Comparison of ENCODE assay signal across 27 cellular contexts in genomic region chr5:168027002-168027401, GRCh38.
"Had no signal": no experiment of that assay in that cellular context is flagged by ENCODE, and none has a peak within 500 bp of the region (broad histone marks: within the 10 kb centered on the region; RNA-seq: fewer than 3 reads in every experiment).

No MANE protein-coding gene starts in this region.

- H3K27ac Mint-ChIP-seq: mesothelial cell of epicardium; naive B cell; natural killer cell; nephron progenitor cell; neural progenitor cell; stimulated activated memory B cell treated with anti-CD40 and anti-IgM and Interleukin-4, amounts not matched to agents 10 μg/mL and 1 μg/mL and 100 μg/mL, for 72 hours had no signal

- H3K36me3 ChIP-seq: neural progenitor cell, neutrophil, stomach, thyroid gland, transverse colon, upper lobe of left lung had no signal

- H3K4me3 Mint-ChIP-seq: mesothelial cell of epicardium; naive B cell; natural killer cell; nephron progenitor cell; neural progenitor cell; stimulated activated memory B cell treated with anti-CD40 and anti-IgM and Interleukin-4, amounts not matched to agents 10 μg/mL and 1 μg/mL and 100 μg/mL, for 72 hours had no signal

- H3K9me3 ChIP-seq: neutrophil, psoas muscle, testis, thyroid gland, transverse colon, upper lobe of left lung had no signal

- H3K4me1 ChIP-seq: parathyroid adenoma, psoas muscle, testis, thyroid gland, transverse colon, upper lobe of left lung had no signal

- H3K4me3 ChIP-seq: hepatocyte, lung, neural progenitor cell, psoas muscle, smooth muscle cell, stomach, testis, thyroid gland, transverse colon, upper lobe of left lung had no signal

- H3K4me1 Mint-ChIP-seq: mesothelial cell of epicardium; naive B cell; natural killer cell; stimulated activated memory B cell treated with anti-CD40 and anti-IgM and Interleukin-4, amounts not matched to agents 10 μg/mL and 1 μg/mL and 100 μg/mL, for 72 hours had no signal

- H3K9me3 Mint-ChIP-seq: mesothelial cell of epicardium had no signal

- ATAC-seq: left lobe of liver; natural killer cell; psoas muscle; stimulated activated memory B cell treated with anti-CD40 and anti-IgM and Interleukin-4, amounts not matched to agents 10 μg/mL and 1 μg/mL and 100 μg/mL, for 72 hours; stimulated activated naive CD8-positive, alpha-beta T cell treated with anti-CD3 and anti-CD28 coated beads, Interleukin-15, Interleukin-2, amounts not matched to agents 100 U/mL and 50 U/mL, for 24 hours had no signal

- DNase-seq: head of caudate nucleus; islet precursor cell; mesendoderm; naive B cell; natural killer cell; nephron progenitor cell; occipital lobe; psoas muscle; stimulated activated CD4-positive, alpha-beta T cell treated with anti-CD3 and anti-CD28 coated beads, Interleukin-1b, Interleukin-23, amount 100 ng/mL, for 48 hours; stimulated activated CD4-positive, alpha-beta T cell treated with anti-CD3 and anti-CD28 coated beads, Interleukin-2, amount 100 ng/mL, for 48 hours; stimulated activated CD4-positive, alpha-beta T cell treated with anti-CD3 and anti-CD28 coated beads, Interleukin-4, amount 100 ng/mL, for 4 hours; stimulated activated CD8-positive, alpha-beta memory T cell treated with anti-CD3 and anti-CD28 coated beads, Interleukin-4, amount 100 ng/mL, for 48 hours; stimulated activated naive CD8-positive, alpha-beta T cell treated with anti-CD3 and anti-CD28 coated beads, Interleukin-15, Interleukin-2, amounts not matched to agents 100 U/mL and 50 U/mL, for 24 hours; stomach; testis; thyroid gland; transverse colon; upper lobe of left lung had no signal

- H3K36me3 Mint-ChIP-seq: mesothelial cell of epicardium; naive B cell; natural killer cell; stimulated activated memory B cell treated with anti-CD40 and anti-IgM and Interleukin-4, amounts not matched to agents 10 μg/mL and 1 μg/mL and 100 μg/mL, for 72 hours had no signal

- H3K27me3 Mint-ChIP-seq: naive B cell; stimulated activated memory B cell treated with anti-CD40 and anti-IgM and Interleukin-4, amounts not matched to agents 10 μg/mL and 1 μg/mL and 100 μg/mL, for 72 hours had no signal

- H3K27me3 ChIP-seq: hepatocyte, neural progenitor cell, neutrophil, testis, thyroid gland, upper lobe of left lung had no signal

- H3K27ac ChIP-seq: hepatocyte, neural progenitor cell, neutrophil, parathyroid adenoma, psoas muscle, testis, thyroid gland, transverse colon, upper lobe of left lung had no signal
